1 cellular context compared by ENCODE assay signal in the genomic region with DNA sequence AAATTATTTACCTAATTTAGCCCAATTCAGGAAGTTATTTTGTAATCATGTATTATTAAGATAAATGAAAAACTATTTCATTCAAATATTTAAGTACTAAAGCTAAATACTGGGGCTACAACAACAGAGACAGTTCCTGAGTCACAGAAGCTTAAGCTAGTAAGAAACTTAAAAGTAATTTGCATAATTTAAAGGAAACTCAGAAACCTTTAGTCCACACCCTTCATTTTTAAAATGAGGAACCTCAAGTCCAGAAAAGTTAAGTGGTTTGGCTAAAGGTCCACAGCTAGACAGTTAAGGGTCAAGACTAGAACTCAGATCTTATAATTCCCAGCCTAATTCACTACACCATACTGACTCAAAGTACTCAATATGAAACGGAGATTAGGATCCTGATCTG.
TF ChIP-seq lines count a peak whose summit lies in the region.

No MANE protein-coding gene starts in this region.

TF ChIP-seq in SK-N-SH treated with all-trans-retinoic acid at 6 μM for 48 hours, 23 proteins besides CTCF, POLR2A, EP300 and RAD21 (continued from another document):
- TF ChIP-seq, protein P1, sequence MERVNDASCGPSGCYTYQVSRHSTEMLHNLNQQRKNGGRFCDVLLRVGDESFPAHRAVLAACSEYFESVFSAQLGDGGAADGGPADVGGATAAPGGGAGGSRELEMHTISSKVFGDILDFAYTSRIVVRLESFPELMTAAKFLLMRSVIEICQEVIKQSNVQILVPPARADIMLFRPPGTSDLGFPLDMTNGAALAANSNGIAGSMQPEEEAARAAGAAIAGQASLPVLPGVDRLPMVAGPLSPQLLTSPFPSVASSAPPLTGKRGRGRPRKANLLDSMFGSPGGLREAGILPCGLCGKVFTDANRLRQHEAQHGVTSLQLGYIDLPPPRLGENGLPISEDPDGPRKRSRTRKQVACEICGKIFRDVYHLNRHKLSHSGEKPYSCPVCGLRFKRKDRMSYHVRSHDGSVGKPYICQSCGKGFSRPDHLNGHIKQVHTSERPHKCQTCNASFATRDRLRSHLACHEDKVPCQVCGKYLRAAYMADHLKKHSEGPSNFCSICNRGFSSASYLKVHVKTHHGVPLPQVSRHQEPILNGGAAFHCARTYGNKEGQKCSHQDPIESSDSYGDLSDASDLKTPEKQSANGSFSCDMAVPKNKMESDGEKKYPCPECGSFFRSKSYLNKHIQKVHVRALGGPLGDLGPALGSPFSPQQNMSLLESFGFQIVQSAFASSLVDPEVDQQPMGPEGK (CRISPR knock-in tag; IDR thresholded peaks at IDR 0.05; ENCODE audit: borderline replicate concordance) = no peak
- TF ChIP-seq, protein P2, sequence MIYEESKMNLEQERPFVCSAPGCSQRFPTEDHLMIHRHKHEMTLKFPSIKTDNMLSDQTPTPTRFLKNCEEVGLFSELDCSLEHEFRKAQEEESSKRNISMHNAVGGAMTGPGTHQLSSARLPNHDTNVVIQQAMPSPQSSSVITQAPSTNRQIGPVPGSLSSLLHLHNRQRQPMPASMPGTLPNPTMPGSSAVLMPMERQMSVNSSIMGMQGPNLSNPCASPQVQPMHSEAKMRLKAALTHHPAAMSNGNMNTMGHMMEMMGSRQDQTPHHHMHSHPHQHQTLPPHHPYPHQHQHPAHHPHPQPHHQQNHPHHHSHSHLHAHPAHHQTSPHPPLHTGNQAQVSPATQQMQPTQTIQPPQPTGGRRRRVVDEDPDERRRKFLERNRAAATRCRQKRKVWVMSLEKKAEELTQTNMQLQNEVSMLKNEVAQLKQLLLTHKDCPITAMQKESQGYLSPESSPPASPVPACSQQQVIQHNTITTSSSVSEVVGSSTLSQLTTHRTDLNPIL (CRISPR knock-in tag; IDR thresholded peaks at IDR 0.05; ENCODE audit: low read depth) = no peak
- TF ChIP-seq, protein P3, sequence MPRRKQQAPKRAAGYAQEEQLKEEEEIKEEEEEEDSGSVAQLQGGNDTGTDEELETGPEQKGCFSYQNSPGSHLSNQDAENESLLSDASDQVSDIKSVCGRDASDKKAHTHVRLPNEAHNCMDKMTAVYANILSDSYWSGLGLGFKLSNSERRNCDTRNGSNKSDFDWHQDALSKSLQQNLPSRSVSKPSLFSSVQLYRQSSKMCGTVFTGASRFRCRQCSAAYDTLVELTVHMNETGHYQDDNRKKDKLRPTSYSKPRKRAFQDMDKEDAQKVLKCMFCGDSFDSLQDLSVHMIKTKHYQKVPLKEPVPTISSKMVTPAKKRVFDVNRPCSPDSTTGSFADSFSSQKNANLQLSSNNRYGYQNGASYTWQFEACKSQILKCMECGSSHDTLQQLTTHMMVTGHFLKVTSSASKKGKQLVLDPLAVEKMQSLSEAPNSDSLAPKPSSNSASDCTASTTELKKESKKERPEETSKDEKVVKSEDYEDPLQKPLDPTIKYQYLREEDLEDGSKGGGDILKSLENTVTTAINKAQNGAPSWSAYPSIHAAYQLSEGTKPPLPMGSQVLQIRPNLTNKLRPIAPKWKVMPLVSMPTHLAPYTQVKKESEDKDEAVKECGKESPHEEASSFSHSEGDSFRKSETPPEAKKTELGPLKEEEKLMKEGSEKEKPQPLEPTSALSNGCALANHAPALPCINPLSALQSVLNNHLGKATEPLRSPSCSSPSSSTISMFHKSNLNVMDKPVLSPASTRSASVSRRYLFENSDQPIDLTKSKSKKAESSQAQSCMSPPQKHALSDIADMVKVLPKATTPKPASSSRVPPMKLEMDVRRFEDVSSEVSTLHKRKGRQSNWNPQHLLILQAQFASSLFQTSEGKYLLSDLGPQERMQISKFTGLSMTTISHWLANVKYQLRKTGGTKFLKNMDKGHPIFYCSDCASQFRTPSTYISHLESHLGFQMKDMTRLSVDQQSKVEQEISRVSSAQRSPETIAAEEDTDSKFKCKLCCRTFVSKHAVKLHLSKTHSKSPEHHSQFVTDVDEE (CRISPR knock-in tag; IDR thresholded peaks at IDR 0.05) = no peak
